Comparison of ENCODE assay signal across 7 cellular contexts in genomic region chr1:83493633-83494032, GRCh38.
"Had no signal": no experiment of that assay in that cellular context is flagged by ENCODE, and none has a peak within 500 bp of the region (broad histone marks: within the 10 kb centered on the region; RNA-seq: fewer than 3 reads in every experiment).

No MANE protein-coding gene starts in this region.

- H3K27ac ChIP-seq: HL-60 had no signal

- ATAC-seq: GM23338 had no signal

- H3K4me2 ChIP-seq: GM23338 had no signal

- H3K4me3 ChIP-seq: GM23338 had no signal

- H3K4me3 Mint-ChIP-seq: GM23338, H9 had no signal

- H2AFZ ChIP-seq: GM23338 had no signal

- H3K4me1 Mint-ChIP-seq: GM23338, H9 had no signal

- H3K27ac Mint-ChIP-seq: GM23338, H9 had no signal

- H3K9me3 Mint-ChIP-seq: GM23338, H9 had no signal

- DNase-seq: H9, HCEC 1CT, IMR-90 had no signal

- FAIRE-seq: H1, H54 had no signal
